ENCODE assay signal across 29 cellular contexts in the genomic region with DNA sequence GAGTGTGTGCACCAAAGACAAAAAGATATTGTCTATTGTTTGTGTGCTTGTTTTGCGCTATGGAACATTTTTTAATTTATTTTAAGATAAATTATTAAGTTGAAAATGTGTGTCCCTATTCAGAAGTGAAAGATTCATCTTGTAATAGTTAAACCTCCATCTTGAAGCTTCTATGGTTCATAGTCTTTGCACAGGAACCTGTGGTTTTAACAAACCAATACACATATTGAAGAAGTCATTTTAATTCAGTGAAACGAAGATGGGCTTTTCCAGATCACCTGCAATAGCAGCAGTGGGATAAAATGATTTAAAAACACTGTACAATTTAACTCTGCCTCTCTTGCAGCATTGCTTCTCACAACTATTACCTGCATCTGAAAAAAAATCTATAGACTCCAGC.
"Had no signal": no experiment of that assay in that cellular context is flagged by ENCODE, and none has a peak within 500 bp of the region (broad histone marks: within the 10 kb centered on the region; RNA-seq: fewer than 3 reads in every experiment).

No MANE protein-coding gene starts in this region.

- H3K9me3 ChIP-seq: ascending aorta, body of pancreas had no signal

- H3K27me3 Mint-ChIP-seq: activated B cell treated with CpG ODN at 0.5 μM for 24 hours; activated CD4-positive, alpha-beta T cell treated with anti-CD3 and anti-CD28 coated beads, Interleukin-2, amount 10 ng/mL, durations not matched to agents 24 days and 14 days; activated naive CD8-positive, alpha-beta T cell treated with anti-CD3 and anti-CD28 coated beads, Interleukin-2, amount 50 U/mL, for 24 hours; T-cell had no signal

- H3K4me1 Mint-ChIP-seq: activated B cell treated with CpG ODN at 0.5 μM for 24 hours; activated CD4-positive, alpha-beta T cell treated with anti-CD3 and anti-CD28 coated beads, Interleukin-2, amount 10 ng/mL, durations not matched to agents 24 days and 14 days; activated naive CD8-positive, alpha-beta T cell treated with anti-CD3 and anti-CD28 coated beads, Interleukin-2, amount 50 U/mL, for 24 hours; T-cell had no signal

- H3K4me3 ChIP-seq: ascending aorta, body of pancreas, SK-N-MC had no signal

- DNase-seq: activated B cell treated with CpG ODN at 0.5 μM for 24 hours; activated CD4-positive, alpha-beta T cell treated with anti-CD3 and anti-CD28 coated beads for 1 hour; activated CD4-positive, alpha-beta T cell treated with anti-CD3 and anti-CD28 coated beads, Interleukin-2, amount 10 ng/mL, durations not matched to agents 24 days and 14 days; activated CD4-positive, alpha-beta T cell treated with anti-CD3 and anti-CD28 coated beads, Interleukin-2, amount 50 U/mL, for 48 hours; activated CD8-positive, alpha-beta memory T cell treated with anti-CD3 and anti-CD28 coated beads for 24 hours; activated effector memory CD4-positive, alpha-beta T cell treated with anti-CD3 and anti-CD28 coated beads, Interleukin-2, amount 50 U/mL, for 16 hours; activated naive CD4-positive, alpha-beta T cell treated with Interleukin-2 at 50 U/mL for 16 hours; activated naive CD8-positive, alpha-beta T cell treated with anti-CD3 and anti-CD28 coated beads, Interleukin-2, amount 50 U/mL, for 24 hours; activated T-cell treated with anti-CD3 and anti-CD28 coated beads, Interleukin-2, amount 50 U/mL, for 4 hours; amniotic stem cell; body of pancreas; KG1; NCI-H1092 treated with DMSO at 0.1 percent for 48 hours; NCI-H1417 treated with DMSO at 0.1 percent for 48 hours; NCI-H1694; NCI-H2029 treated with DMSO at 0.1 percent for 48 hours; NCI-H345; NCI-H510A; NCI-H526 treated with DMSO at 0.1 percent for 48 hours; NCI-H82; OCI-M1; RPMI8226; T-cell; T-helper 2 cell; T1000 had no signal

- H3K27ac ChIP-seq: ascending aorta, body of pancreas, SK-N-MC had no signal

- ATAC-seq: activated naive CD4-positive, alpha-beta T cell treated with anti-CD3 and anti-CD28 coated beads, Interleukin-2, amount 50 U/mL, for 72 hours; activated naive CD8-positive, alpha-beta T cell treated with anti-CD3 and anti-CD28 coated beads, Interleukin-2, amount 50 U/mL, for 24 hours; activated T-cell treated with anti-CD3 and anti-CD28 coated beads, Interleukin-2, amount 50 U/mL, for 4 hours; body of pancreas; Panc1; T-cell had no signal

- H3K27ac Mint-ChIP-seq: activated B cell treated with CpG ODN at 0.5 μM for 24 hours; activated CD4-positive, alpha-beta T cell treated with anti-CD3 and anti-CD28 coated beads, Interleukin-2, amount 10 ng/mL, durations not matched to agents 24 days and 14 days; activated naive CD4-positive, alpha-beta T cell treated with anti-CD3 and anti-CD28 coated beads, Interleukin-2, amount 50 U/mL, for 72 hours; activated naive CD8-positive, alpha-beta T cell treated with anti-CD3 and anti-CD28 coated beads, Interleukin-2, amount 50 U/mL, for 24 hours; T-cell had no signal

- H3K4me3 Mint-ChIP-seq: activated B cell treated with CpG ODN at 0.5 μM for 24 hours; activated CD4-positive, alpha-beta T cell treated with anti-CD3 and anti-CD28 coated beads, Interleukin-2, amount 10 ng/mL, durations not matched to agents 24 days and 14 days; activated naive CD8-positive, alpha-beta T cell treated with anti-CD3 and anti-CD28 coated beads, Interleukin-2, amount 50 U/mL, for 24 hours; activated T-cell treated with anti-CD3 and anti-CD28 coated beads, Interleukin-2, amount 50 U/mL, for 4 hours; T-cell had no signal

- H3K4me1 ChIP-seq: ascending aorta had no signal

- H3K9me3 Mint-ChIP-seq: activated B cell treated with CpG ODN at 0.5 μM for 24 hours; activated CD4-positive, alpha-beta T cell treated with anti-CD3 and anti-CD28 coated beads, Interleukin-2, amount 10 ng/mL, durations not matched to agents 24 days and 14 days; activated naive CD4-positive, alpha-beta T cell treated with anti-CD3 and anti-CD28 coated beads, Interleukin-2, amount 50 U/mL, for 72 hours; activated naive CD8-positive, alpha-beta T cell treated with anti-CD3 and anti-CD28 coated beads, Interleukin-2, amount 50 U/mL, for 24 hours; activated T-cell treated with anti-CD3 and anti-CD28 coated beads, Interleukin-2, amount 50 U/mL, for 4 hours; T-cell had no signal

- H3K27me3 ChIP-seq: ascending aorta had no signal
